1 cellular context compared by ENCODE assay signal in the genomic region with DNA sequence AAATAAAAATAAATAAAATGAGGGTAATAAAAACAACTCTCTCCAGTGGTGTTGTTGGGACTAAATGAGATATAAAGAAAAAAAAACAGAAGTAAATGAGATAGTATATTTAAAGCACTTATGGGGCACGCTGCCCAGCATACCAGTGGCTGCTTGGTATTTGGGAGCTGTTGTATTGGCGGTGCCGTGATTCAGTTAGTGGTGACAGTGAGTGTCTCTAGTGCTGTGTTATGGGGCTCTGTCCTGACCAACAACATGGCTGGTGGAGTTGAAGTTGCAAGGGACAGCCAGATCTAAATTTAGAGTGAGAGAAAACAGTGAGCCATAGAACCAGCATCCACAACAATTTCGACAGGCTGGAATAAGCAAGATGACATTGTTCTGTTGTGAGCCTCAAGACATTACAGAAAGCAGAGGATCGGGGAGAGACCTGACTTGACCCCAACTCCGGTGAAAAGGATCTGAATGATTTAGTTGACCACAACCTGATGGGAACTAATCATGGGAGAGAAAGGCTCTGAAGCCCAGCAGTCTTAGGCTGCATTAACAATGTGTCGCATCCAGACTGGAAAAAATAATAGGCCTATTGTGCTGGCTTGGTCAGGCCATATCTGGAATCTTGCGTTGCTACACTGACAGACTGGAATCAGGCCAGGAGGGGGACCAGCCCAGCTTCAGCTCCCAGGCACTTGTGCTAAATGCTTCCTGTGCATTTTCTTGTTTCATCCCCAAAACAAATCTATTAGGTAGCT.
TF ChIP-seq lines count a peak whose summit lies in the region.

No MANE protein-coding gene starts in this region.

TF ChIP-seq in K562, 482 proteins besides CTCF, POLR2A, EP300 and RAD21:
- TF ChIP-seq SIN3B (IDR thresholded peaks at IDR 0.05; ENCODE audit: low read depth), result no peak
- TF ChIP-seq ZNF644 (tag; IDR thresholded peaks at IDR 0.05; ENCODE audit: low read depth), result no peak
- no peak for TF ChIP-seq KDM5B (IDR thresholded peaks at IDR 0.05; ENCODE audit: insufficient replicate concordance, low read depth, low read length)
- TF ChIP-seq, protein P1, sequence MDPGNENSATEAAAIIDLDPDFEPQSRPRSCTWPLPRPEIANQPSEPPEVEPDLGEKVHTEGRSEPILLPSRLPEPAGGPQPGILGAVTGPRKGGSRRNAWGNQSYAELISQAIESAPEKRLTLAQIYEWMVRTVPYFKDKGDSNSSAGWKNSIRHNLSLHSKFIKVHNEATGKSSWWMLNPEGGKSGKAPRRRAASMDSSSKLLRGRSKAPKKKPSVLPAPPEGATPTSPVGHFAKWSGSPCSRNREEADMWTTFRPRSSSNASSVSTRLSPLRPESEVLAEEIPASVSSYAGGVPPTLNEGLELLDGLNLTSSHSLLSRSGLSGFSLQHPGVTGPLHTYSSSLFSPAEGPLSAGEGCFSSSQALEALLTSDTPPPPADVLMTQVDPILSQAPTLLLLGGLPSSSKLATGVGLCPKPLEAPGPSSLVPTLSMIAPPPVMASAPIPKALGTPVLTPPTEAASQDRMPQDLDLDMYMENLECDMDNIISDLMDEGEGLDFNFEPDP (CRISPR knock-in tag; IDR thresholded peaks at IDR 0.05), result no peak
- TF ChIP-seq HINFP (tag; conservative IDR thresholded peaks at IDR 0.05; ENCODE audit: low read depth), result no peak
- no peak for TF ChIP-seq NFIC (IDR thresholded peaks at IDR 0.05)
- TF ChIP-seq CREB3L1 (IDR thresholded peaks at IDR 0.05; ENCODE audit: borderline replicate concordance, low read depth), result no peak
- TF ChIP-seq, protein P2, sequence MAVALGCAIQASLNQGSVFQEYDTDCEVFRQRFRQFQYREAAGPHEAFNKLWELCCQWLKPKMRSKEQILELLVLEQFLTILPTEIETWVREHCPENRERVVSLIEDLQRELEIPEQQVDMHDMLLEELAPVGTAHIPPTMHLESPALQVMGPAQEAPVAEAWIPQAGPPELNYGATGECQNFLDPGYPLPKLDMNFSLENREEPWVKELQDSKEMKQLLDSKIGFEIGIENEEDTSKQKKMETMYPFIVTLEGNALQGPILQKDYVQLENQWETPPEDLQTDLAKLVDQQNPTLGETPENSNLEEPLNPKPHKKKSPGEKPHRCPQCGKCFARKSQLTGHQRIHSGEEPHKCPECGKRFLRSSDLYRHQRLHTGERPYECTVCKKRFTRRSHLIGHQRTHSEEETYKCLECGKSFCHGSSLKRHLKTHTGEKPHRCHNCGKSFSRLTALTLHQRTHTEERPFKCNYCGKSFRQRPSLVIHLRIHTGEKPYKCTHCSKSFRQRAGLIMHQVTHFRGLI (CRISPR knock-in tag; IDR thresholded peaks at IDR 0.05), result no peak
- TF ChIP-seq TRIM28 (IDR thresholded peaks at IDR 0.05), result no peak
- TF ChIP-seq EP400 (IDR thresholded peaks at IDR 0.05), result no peak
- TF ChIP-seq ZNF717 (CRISPR knock-in tag; IDR thresholded peaks at IDR 0.05), result no peak
- TF ChIP-seq, protein P3, sequence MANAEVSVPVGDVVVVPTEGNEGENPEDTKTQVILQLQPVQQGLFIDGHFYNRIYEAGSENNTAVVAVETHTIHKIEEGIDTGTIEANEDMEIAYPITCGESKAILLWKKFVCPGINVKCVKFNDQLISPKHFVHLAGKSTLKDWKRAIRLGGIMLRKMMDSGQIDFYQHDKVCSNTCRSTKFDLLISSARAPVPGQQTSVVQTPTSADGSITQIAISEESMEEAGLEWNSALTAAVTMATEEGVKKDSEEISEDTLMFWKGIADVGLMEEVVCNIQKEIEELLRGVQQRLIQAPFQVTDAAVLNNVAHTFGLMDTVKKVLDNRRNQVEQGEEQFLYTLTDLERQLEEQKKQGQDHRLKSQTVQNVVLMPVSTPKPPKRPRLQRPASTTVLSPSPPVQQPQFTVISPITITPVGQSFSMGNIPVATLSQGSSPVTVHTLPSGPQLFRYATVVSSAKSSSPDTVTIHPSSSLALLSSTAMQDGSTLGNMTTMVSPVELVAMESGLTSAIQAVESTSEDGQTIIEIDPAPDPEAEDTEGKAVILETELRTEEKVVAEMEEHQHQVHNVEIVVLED (CRISPR knock-in tag; IDR thresholded peaks at IDR 0.05), result no peak
- TF ChIP-seq, protein P4, sequence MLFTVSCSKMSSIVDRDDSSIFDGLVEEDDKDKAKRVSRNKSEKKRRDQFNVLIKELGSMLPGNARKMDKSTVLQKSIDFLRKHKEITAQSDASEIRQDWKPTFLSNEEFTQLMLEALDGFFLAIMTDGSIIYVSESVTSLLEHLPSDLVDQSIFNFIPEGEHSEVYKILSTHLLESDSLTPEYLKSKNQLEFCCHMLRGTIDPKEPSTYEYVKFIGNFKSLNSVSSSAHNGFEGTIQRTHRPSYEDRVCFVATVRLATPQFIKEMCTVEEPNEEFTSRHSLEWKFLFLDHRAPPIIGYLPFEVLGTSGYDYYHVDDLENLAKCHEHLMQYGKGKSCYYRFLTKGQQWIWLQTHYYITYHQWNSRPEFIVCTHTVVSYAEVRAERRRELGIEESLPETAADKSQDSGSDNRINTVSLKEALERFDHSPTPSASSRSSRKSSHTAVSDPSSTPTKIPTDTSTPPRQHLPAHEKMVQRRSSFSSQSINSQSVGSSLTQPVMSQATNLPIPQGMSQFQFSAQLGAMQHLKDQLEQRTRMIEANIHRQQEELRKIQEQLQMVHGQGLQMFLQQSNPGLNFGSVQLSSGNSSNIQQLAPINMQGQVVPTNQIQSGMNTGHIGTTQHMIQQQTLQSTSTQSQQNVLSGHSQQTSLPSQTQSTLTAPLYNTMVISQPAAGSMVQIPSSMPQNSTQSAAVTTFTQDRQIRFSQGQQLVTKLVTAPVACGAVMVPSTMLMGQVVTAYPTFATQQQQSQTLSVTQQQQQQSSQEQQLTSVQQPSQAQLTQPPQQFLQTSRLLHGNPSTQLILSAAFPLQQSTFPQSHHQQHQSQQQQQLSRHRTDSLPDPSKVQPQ (CRISPR knock-in tag; IDR thresholded peaks at IDR 0.05; ENCODE audit: borderline replicate concordance), result no peak
- no peak for TF ChIP-seq ZNF785 (CRISPR knock-in tag; IDR thresholded peaks at IDR 0.05)
- no peak for TF ChIP-seq TBL1XR1 (IDR thresholded peaks at IDR 0.05; ENCODE audit: low read length in 2 of 2)
- no peak for TF ChIP-seq ZNF175 (CRISPR knock-in tag; IDR thresholded peaks at IDR 0.05; ENCODE audit: low read depth)
- TF ChIP-seq FOXA1 (IDR thresholded peaks at IDR 0.05; ENCODE audit: borderline replicate concordance), result no peak
